19 cellular contexts compared by ENCODE assay signal in genomic region chr9:93107151-93107824, GRCh38. TPM values are rescaled to one million over a fixed set of nuclear protein-coding genes. Genes with fewer than 3 reads are reported as not detected.
DNase-seq lines count a peak whose midpoint lies in the region; ATAC-seq, FAIRE-seq and TF ChIP-seq lines count a peak whose summit lies in the region.
"Had no signal": no experiment of that assay in that cellular context is flagged by ENCODE, and none has a peak within 500 bp of the region (broad histone marks: within the 10 kb centered on the region; RNA-seq: fewer than 3 reads in every experiment).

No MANE protein-coding gene starts in this region.

- H3K36me3 ChIP-seq in kidney (ENCODE audit: control insufficient read depth in 1 of 2, insufficient read depth in 2 of 2, low read length in 2 of 2): no peaks in the 10 kb centered on the region
- H3K36me3 ChIP-seq in suprapubic skin: peaks cover 40% of the 10 kb centered on the region
- peaks cover 0 to 53% (median 14%) of the 10 kb centered on the region in 3 donors for H3K36me3 ChIP-seq in tibial nerve
- 0 out of 2 replicates have a peak, but pooled peaks cover 3% of the 10 kb centered on the region for H3K36me3 ChIP-seq in HAP-1 (replicated peaks)
- H3K36me3 ChIP-seq: cardiac muscle cell had no signal

- TF ChIP-seq EP300 in suprapubic skin (IDR thresholded peaks at IDR 0.05) (no peak), tibial nerve (IDR thresholded peaks at IDR 0.05) (no peak)

- WGBS in suprapubic skin: 98% methylated on average over 8 of the region's 14 CpGs
- 83 to 85% methylated on average over 14 of the region's 14 CpGs for WGBS in tibial nerve, 2 donors

- no peak overlapping the region for H3K27ac Mint-ChIP-seq in activated naive CD8-positive, alpha-beta T cell treated with anti-CD3 and anti-CD28 coated beads, Interleukin-2, amount 10 ng/mL, durations not matched to agents 7 days and 5 days
- no peak overlapping the region for H3K27ac Mint-ChIP-seq in activated naive CD8-positive, alpha-beta T cell treated with anti-CD3 and anti-CD28 coated beads, Interleukin-2, amount 50 U/mL, for 24 hours
- H3K27ac Mint-ChIP-seq: activated naive CD8-positive, alpha-beta T cell treated with anti-CD3 and anti-CD28 coated beads for 36 hours had no signal

- H3K4me1 Mint-ChIP-seq in activated naive CD8-positive, alpha-beta T cell treated with anti-CD3 and anti-CD28 coated beads, Interleukin-2, amount 10 ng/mL, durations not matched to agents 7 days and 5 days: peaks cover 33% of the 10 kb centered on the region
- H3K4me1 Mint-ChIP-seq in activated naive CD8-positive, alpha-beta T cell treated with anti-CD3 and anti-CD28 coated beads, Interleukin-2, amount 50 U/mL, for 24 hours: peaks cover 66% of the 10 kb centered on the region

- no peaks in the 10 kb centered on the region for H3K27me3 Mint-ChIP-seq in activated naive CD8-positive, alpha-beta T cell treated with anti-CD3 and anti-CD28 coated beads, Interleukin-2, amount 10 ng/mL, durations not matched to agents 7 days and 5 days
- no peaks in the 10 kb centered on the region for H3K27me3 Mint-ChIP-seq in activated naive CD8-positive, alpha-beta T cell treated with anti-CD3 and anti-CD28 coated beads, Interleukin-2, amount 50 U/mL, for 24 hours
- H3K27me3 Mint-ChIP-seq: activated naive CD8-positive, alpha-beta T cell treated with anti-CD3 and anti-CD28 coated beads for 36 hours had no signal

- DNase-seq in activated naive CD8-positive, alpha-beta T cell treated with anti-CD3 and anti-CD28 coated beads, Interleukin-2, amount 10 ng/mL, durations not matched to agents 7 days and 5 days: peak; percentile 22
- no peak for DNase-seq in activated naive CD8-positive, alpha-beta T cell treated with anti-CD3 and anti-CD28 coated beads, Interleukin-2, amount 50 U/mL, for 24 hours
- DNase-seq in activated CD8-positive, alpha-beta memory T cell treated with anti-CD3 and anti-CD28 coated beads, Interleukin-2, amount 50 U/mL, for 4 hours: peak; percentile 7
- DNase-seq in kidney (peak; percentile 55), suprapubic skin (ENCODE audit: low spot score in 2 of 2) (peak; percentile 50 to 52), HCEC 1CT (no peak), tibial nerve (ENCODE audit: low spot score in 2 of 2) (no peak), HAP-1 (ENCODE audit: low spot score in 2 of 2) (no peak)
- DNase-seq: activated naive CD8-positive, alpha-beta T cell treated with anti-CD3 and anti-CD28 coated beads for 36 hours; Caco-2; effector memory CD4-positive, alpha-beta T cell; hippocampal formation; IMR-90; NCI-H187 treated with DMSO at 0.1 percent for 48 hours; NCI-H510A had no signal

- H3K9me3 ChIP-seq in kidney (ENCODE audit: control insufficient read depth in 1 of 2, low read length in 2 of 2) (peaks cover 0 to 2% of the 10 kb centered on the region in 2 donors), suprapubic skin (peaks cover 6% of the 10 kb centered on the region), tibial nerve (peaks cover 0 to 12% (median 5%) of the 10 kb centered on the region in 4 donors), HAP-1 (no peaks in the 10 kb centered on the region)
- H3K9me3 ChIP-seq: Caco-2 had no signal

- no peak for ATAC-seq in activated naive CD8-positive, alpha-beta T cell treated with anti-CD3 and anti-CD28 coated beads, Interleukin-2, amount 10 ng/mL, durations not matched to agents 7 days and 5 days (ENCODE audit: low read depth)
- ATAC-seq in activated naive CD8-positive, alpha-beta T cell treated with anti-CD3 and anti-CD28 coated beads, Interleukin-2, amount 50 U/mL, for 24 hours: no peak
- ATAC-seq: psoas muscle had no signal

- intact Hi-C loops in kidney (cut with DNase I): no loop called here

- no peak overlapping the region for H3K9ac ChIP-seq in kidney (ENCODE audit: low read length in 2 of 2)

- H3K36me3 Mint-ChIP-seq in activated naive CD8-positive, alpha-beta T cell treated with anti-CD3 and anti-CD28 coated beads, Interleukin-2, amount 10 ng/mL, durations not matched to agents 7 days and 5 days: peaks cover 38% of the 10 kb centered on the region
- H3K36me3 Mint-ChIP-seq in activated naive CD8-positive, alpha-beta T cell treated with anti-CD3 and anti-CD28 coated beads, Interleukin-2, amount 50 U/mL, for 24 hours (ENCODE audit: low read depth): peaks cover 30% of the 10 kb centered on the region

- in situ Hi-C loops in HAP-1 (cut with MboI; ENCODE audit: low sequenced_read_pairs): no loop called here

- TF ChIP-seq CTCF in kidney (IDR thresholded peaks at IDR 0.05; ENCODE audit: borderline replicate concordance, extremely low read depth, insufficient read depth): no peak
- TF ChIP-seq CTCF in suprapubic skin (IDR thresholded peaks at IDR 0.05): no peak
- no peak for TF ChIP-seq CTCF in tibial nerve (IDR thresholded peaks at IDR 0.05)

- H3K27me3 ChIP-seq in suprapubic skin: no peaks in the 10 kb centered on the region
- H3K27me3 ChIP-seq in tibial nerve: no peaks in the 10 kb centered on the region
- H3K27me3 ChIP-seq in HAP-1 (ENCODE audit: low read depth): no peaks in the 10 kb centered on the region
- H3K27me3 ChIP-seq: cardiac muscle cell had no signal

- H3K4me3 Mint-ChIP-seq in activated naive CD8-positive, alpha-beta T cell treated with anti-CD3 and anti-CD28 coated beads, Interleukin-2, amount 10 ng/mL, durations not matched to agents 7 days and 5 days: no peak overlapping the region
- no peak overlapping the region for H3K4me3 Mint-ChIP-seq in activated naive CD8-positive, alpha-beta T cell treated with anti-CD3 and anti-CD28 coated beads, Interleukin-2, amount 50 U/mL, for 24 hours
- H3K4me3 Mint-ChIP-seq: activated naive CD8-positive, alpha-beta T cell treated with anti-CD3 and anti-CD28 coated beads for 36 hours had no signal

- TF ChIP-seq POLR2A in suprapubic skin (IDR thresholded peaks at IDR 0.05) (no peak), tibial nerve (IDR thresholded peaks at IDR 0.05) (no peak)

- H3K4me3 ChIP-seq in kidney (ENCODE audit: low read length in 2 of 2): no peak overlapping the region
- no peak overlapping the region for H3K4me3 ChIP-seq in suprapubic skin
- no peak overlapping the region for H3K4me3 ChIP-seq in tibial nerve
- no peak overlapping the region for H3K4me3 ChIP-seq in HAP-1
- H3K4me3 ChIP-seq: cardiac muscle cell, psoas muscle had no signal

- no peak overlapping the region for H3K27ac ChIP-seq in kidney (ENCODE audit: low read depth in 2 of 2, low read length in 2 of 2)
- no peak overlapping the region for H3K27ac ChIP-seq in suprapubic skin
- H3K27ac ChIP-seq in tibial nerve: no peak overlapping the region
- H3K27ac ChIP-seq: cardiac muscle cell, psoas muscle, VCaP had no signal

- FAIRE-seq in kidney (lab: Jason Lieb, UNC): no peak

- POLR2A ChIA-PET in activated naive CD8-positive, alpha-beta T cell treated with anti-CD3 and anti-CD28 coated beads, Interleukin-2, amount 10 ng/mL, durations not matched to agents 7 days and 5 days (lab: Charles Lee): interaction anchor here (0.7 to 2.2 kb wide), 3 partner anchors 9 to 26 kb away, joined by 3 to 11 read pairs (median 3); partner anchors contain the start of gene CARD19

- peaks cover 12% of the 10 kb centered on the region for H3K9me3 Mint-ChIP-seq in activated naive CD8-positive, alpha-beta T cell treated with anti-CD3 and anti-CD28 coated beads, Interleukin-2, amount 10 ng/mL, durations not matched to agents 7 days and 5 days
- H3K9me3 Mint-ChIP-seq in activated naive CD8-positive, alpha-beta T cell treated with anti-CD3 and anti-CD28 coated beads, Interleukin-2, amount 50 U/mL, for 24 hours: peaks cover 3% of the 10 kb centered on the region

- H3K4me1 ChIP-seq in kidney (ENCODE audit: control insufficient read depth in 1 of 2, insufficient read depth in 1 of 2, low read depth in 1 of 2, low read length in 2 of 2) (peaks cover 2 to 3% of the 10 kb centered on the region in 2 donors), suprapubic skin (peaks cover 17% of the 10 kb centered on the region), tibial nerve (peaks cover 0 to 22% (median 2%) of the 10 kb centered on the region in 4 donors), HAP-1 (no peaks in the 10 kb centered on the region)
- H3K4me1 ChIP-seq: Caco-2 had no signal

RNA-seq across cellular contexts. Expression of gene CARD19, which starts 11.3 kb away (rescaled TPM):
- 10 to 100 TPM; 68.1 to 68.2 TPM for total RNA-seq in activated naive CD8-positive, alpha-beta T cell treated with anti-CD3 and anti-CD28 coated beads, Interleukin-2, amount 10 ng/mL, durations not matched to agents 7 days and 5 days
- 44.5 TPM for total RNA-seq in kidney
- 49.3 TPM for polyA plus RNA-seq in kidney (ENCODE audit: insufficient read depth, low read depth, low replicate concordance)
- total RNA-seq in suprapubic skin: 10 to 100 TPM; 43.2 to 63.6 (median 54.3) TPM
- total RNA-seq in tibial nerve: 10 to 100 TPM; 53.4 to 93.6 (median 60.7) TPM

RNA-seq across cellular contexts. Expression of gene NINJ1, which starts 26.8 kb away (rescaled TPM):
- 10 to 100 TPM; 29.5 to 30.4 TPM for total RNA-seq in activated naive CD8-positive, alpha-beta T cell treated with anti-CD3 and anti-CD28 coated beads, Interleukin-2, amount 10 ng/mL, durations not matched to agents 7 days and 5 days
- total RNA-seq in kidney (56.3 TPM), suprapubic skin (100 to 1,000 TPM in 3 of 4 donors, 10 to 100 TPM in 1; 88.3 to 158 (median 113) TPM), tibial nerve (10 to 100 TPM; 48.2 to 98.8 (median 72.9) TPM)
- 149 TPM for polyA plus RNA-seq in kidney (ENCODE audit: insufficient read depth, low read depth, low replicate concordance)

RNA-seq across cellular contexts. Expression of gene SUSD3, which starts 48.8 kb away (rescaled TPM):
- total RNA-seq in activated naive CD8-positive, alpha-beta T cell treated with anti-CD3 and anti-CD28 coated beads, Interleukin-2, amount 10 ng/mL, durations not matched to agents 7 days and 5 days: 10 to 100 TPM; 68.0 to 70.4 TPM
- 12.2 TPM for total RNA-seq in kidney
- polyA plus RNA-seq in kidney (ENCODE audit: insufficient read depth, low read depth, low replicate concordance): 34.6 TPM
- 1 to 10 TPM; 2.8 to 6.4 (median 5.1) TPM for total RNA-seq in suprapubic skin
- total RNA-seq in tibial nerve: 1 to 10 TPM in 3 of 4 donors, not detected in 1; 3.0 to 4.2 (median 3.7) TPM
- total RNA-seq: cardiac muscle cell, G401 had no signal
- polyA plus RNA-seq: cardiac muscle cell had no signal

Comparison
In these comparisons a context has a peak if more than half of its experiments do, and no peak if none do; other contexts are left out.
1. DNase-seq: peak in activated naive CD8-positive, alpha-beta T cell treated with anti-CD3 and anti-CD28 coated beads, Interleukin-2, amount 10 ng/mL, durations not matched to agents 7 days and 5 days (single experiment), activated CD8-positive, alpha-beta memory T cell treated with anti-CD3 and anti-CD28 coated beads, Interleukin-2, amount 50 U/mL, for 4 hours (single experiment), kidney (single experiment) and suprapubic skin (2 of 2); none in activated naive CD8-positive, alpha-beta T cell treated with anti-CD3 and anti-CD28 coated beads, Interleukin-2, amount 50 U/mL, for 24 hours (single experiment), HCEC 1CT (single experiment), tibial nerve (0 of 2) and HAP-1 (0 of 2).